3 cellular contexts compared by ENCODE assay signal in the genomic region with DNA sequence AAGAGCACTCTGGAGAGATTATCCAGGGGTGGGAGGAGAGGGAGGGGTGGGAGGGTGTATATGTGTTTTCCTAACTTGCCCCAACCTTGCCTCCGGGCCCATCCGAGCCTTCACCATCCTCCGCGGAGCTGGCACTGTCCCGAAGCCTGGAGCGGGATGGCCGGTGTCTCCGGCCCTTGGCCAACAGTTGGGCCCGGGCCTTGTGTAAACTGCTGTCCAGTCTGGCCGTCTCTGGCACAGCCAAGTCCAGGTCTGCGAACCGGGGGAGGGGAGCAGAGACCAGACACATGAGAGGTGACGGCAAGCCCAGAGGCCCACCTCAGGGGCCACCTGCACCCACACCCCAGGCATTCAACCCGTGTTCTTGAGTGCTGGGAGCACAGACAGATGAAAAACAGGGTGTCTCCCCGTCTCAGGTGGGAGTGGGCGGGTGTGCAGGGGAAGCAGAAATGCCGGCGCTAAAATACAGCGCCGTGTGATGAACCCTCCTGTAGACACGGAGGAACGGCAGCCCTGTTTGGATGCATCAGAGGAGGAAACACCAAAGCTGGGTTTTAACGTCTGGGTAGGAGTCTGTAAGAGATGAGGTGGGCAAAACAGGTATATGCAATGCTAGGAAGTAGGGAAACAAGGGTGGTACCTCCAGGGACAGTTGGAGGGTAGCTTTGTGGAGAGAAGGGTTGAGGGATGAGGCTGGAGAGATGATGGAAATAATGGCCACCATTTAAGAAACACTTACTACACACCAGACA.
TF ChIP-seq lines count a peak whose summit lies in the region.

No MANE protein-coding gene starts in this region.

TF ChIP-seq in SK-N-SH treated with all-trans-retinoic acid at 6 μM for 48 hours, 23 proteins besides CTCF, POLR2A, EP300 and RAD21:
- TF ChIP-seq, protein P1, sequence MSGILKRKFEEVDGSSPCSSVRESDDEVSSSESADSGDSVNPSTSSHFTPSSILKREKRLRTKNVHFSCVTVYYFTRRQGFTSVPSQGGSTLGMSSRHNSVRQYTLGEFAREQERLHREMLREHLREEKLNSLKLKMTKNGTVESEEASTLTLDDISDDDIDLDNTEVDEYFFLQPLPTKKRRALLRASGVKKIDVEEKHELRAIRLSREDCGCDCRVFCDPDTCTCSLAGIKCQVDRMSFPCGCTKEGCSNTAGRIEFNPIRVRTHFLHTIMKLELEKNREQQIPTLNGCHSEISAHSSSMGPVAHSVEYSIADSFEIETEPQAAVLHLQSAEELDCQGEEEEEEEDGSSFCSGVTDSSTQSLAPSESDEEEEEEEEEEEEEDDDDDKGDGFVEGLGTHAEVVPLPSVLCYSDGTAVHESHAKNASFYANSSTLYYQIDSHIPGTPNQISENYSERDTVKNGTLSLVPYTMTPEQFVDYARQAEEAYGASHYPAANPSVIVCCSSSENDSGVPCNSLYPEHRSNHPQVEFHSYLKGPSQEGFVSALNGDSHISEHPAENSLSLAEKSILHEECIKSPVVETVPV (CRISPR knock-in tag; IDR thresholded peaks at IDR 0.05), result no peak
- peak; percentile 77; the same call in 1 of the 2 replicates for TF ChIP-seq ZFP3 (CRISPR knock-in tag; IDR thresholded peaks at IDR 0.05)

TF ChIP-seq in SK-N-SH, 30 proteins besides CTCF, POLR2A, EP300 and RAD21:
- TF ChIP-seq YY1 (IDR thresholded peaks at IDR 0.05; ENCODE audit: low read depth) (no peak), SIN3A (IDR thresholded peaks at IDR 0.05; ENCODE audit: borderline replicate concordance, low read depth, low read length) (no peak), EZH2phosphoT487 (IDR thresholded peaks at IDR 0.05; ENCODE audit: borderline replicate concordance, low read depth) (no peak), CHD2 (IDR thresholded peaks at IDR 0.05; ENCODE audit: low read length, partially characterized antibody) (no peak), TEAD4 (IDR thresholded peaks at IDR 0.05; ENCODE audit: borderline replicate concordance, insufficient read depth) (no peak), NRF1 (IDR thresholded peaks at IDR 0.05; ENCODE audit: low read depth, low read length) (no peak), RXRA (IDR thresholded peaks at IDR 0.05; ENCODE audit: borderline replicate concordance, low read depth) (no peak), JUND (IDR thresholded peaks at IDR 0.05) (no peak), GATA2 (CRISPR knock-in tag; IDR thresholded peaks at IDR 0.05) (no peak)
- TF ChIP-seq, protein P2, sequence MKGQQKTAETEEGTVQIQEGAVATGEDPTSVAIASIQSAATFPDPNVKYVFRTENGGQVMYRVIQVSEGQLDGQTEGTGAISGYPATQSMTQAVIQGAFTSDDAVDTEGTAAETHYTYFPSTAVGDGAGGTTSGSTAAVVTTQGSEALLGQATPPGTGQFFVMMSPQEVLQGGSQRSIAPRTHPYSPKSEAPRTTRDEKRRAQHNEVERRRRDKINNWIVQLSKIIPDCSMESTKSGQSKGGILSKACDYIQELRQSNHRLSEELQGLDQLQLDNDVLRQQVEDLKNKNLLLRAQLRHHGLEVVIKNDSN (IDR thresholded peaks at IDR 0.05; ENCODE audit: borderline replicate concordance, low read depth), result no peak
TF ChIP-seq in SK-N-SH: peak in this region for 0.

TF ChIP-seq in HepG2, 621 proteins besides CTCF, POLR2A, EP300 and RAD21:
- TF ChIP-seq, protein P3, sequence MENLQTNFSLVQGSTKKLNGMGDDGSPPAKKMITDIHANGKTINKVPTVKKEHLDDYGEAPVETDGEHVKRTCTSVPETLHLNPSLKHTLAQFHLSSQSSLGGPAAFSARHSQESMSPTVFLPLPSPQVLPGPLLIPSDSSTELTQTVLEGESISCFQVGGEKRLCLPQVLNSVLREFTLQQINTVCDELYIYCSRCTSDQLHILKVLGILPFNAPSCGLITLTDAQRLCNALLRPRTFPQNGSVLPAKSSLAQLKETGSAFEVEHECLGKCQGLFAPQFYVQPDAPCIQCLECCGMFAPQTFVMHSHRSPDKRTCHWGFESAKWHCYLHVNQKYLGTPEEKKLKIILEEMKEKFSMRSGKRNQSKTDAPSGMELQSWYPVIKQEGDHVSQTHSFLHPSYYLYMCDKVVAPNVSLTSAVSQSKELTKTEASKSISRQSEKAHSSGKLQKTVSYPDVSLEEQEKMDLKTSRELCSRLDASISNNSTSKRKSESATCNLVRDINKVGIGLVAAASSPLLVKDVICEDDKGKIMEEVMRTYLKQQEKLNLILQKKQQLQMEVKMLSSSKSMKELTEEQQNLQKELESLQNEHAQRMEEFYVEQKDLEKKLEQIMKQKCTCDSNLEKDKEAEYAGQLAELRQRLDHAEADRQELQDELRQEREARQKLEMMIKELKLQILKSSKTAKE (CRISPR knock-in tag; IDR thresholded peaks at IDR 0.05; ENCODE audit: borderline replicate concordance), result 0 out of 2 replicates have a peak, but pooled peaks have one; percentile 23
- TF ChIP-seq, protein P4, sequence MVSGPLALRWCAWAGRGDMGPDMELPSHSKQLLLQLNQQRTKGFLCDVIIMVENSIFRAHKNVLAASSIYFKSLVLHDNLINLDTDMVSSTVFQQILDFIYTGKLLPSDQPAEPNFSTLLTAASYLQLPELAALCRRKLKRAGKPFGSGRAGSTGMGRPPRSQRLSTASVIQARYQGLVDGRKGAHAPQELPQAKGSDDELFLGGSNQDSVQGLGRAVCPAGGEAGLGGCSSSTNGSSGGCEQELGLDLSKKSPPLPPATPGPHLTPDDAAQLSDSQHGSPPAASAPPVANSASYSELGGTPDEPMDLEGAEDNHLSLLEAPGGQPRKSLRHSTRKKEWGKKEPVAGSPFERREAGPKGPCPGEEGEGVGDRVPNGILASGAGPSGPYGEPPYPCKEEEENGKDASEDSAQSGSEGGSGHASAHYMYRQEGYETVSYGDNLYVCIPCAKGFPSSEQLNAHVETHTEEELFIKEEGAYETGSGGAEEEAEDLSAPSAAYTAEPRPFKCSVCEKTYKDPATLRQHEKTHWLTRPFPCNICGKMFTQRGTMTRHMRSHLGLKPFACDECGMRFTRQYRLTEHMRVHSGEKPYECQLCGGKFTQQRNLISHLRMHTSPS (CRISPR knock-in tag; IDR thresholded peaks at IDR 0.05; ENCODE audit: low read depth), result 0 out of 2 replicates have a peak, but pooled peaks have one; percentile 16
- no peak for TF ChIP-seq NFYC (CRISPR knock-in tag; IDR thresholded peaks at IDR 0.05)
- TF ChIP-seq GTF2F1 (IDR thresholded peaks at IDR 0.05; ENCODE audit: low read length), result no peak
- no peak for TF ChIP-seq JARID2 (CRISPR knock-in tag; IDR thresholded peaks at IDR 0.05; ENCODE audit: insufficient replicate concordance)
- TF ChIP-seq, protein P5, sequence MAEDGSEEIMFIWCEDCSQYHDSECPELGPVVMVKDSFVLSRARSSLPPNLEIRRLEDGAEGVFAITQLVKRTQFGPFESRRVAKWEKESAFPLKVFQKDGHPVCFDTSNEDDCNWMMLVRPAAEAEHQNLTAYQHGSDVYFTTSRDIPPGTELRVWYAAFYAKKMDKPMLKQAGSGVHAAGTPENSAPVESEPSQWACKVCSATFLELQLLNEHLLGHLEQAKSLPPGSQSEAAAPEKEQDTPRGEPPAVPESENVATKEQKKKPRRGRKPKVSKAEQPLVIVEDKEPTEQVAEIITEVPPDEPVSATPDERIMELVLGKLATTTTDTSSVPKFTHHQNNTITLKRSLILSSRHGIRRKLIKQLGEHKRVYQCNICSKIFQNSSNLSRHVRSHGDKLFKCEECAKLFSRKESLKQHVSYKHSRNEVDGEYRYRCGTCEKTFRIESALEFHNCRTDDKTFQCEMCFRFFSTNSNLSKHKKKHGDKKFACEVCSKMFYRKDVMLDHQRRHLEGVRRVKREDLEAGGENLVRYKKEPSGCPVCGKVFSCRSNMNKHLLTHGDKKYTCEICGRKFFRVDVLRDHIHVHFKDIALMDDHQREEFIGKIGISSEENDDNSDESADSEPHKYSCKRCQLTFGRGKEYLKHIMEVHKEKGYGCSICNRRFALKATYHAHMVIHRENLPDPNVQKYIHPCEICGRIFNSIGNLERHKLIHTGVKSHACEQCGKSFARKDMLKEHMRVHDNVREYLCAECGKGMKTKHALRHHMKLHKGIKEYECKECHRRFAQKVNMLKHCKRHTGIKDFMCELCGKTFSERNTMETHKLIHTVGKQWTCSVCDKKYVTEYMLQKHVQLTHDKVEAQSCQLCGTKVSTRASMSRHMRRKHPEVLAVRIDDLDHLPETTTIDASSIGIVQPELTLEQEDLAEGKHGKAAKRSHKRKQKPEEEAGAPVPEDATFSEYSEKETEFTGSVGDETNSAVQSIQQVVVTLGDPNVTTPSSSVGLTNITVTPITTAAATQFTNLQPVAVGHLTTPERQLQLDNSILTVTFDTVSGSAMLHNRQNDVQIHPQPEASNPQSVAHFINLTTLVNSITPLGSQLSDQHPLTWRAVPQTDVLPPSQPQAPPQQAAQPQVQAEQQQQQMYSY (CRISPR knock-in tag; IDR thresholded peaks at IDR 0.05), result no peak
- TF ChIP-seq ZNF777 (CRISPR knock-in tag; IDR thresholded peaks at IDR 0.05), result no peak
- no peak for TF ChIP-seq NFATC3 (CRISPR knock-in tag; IDR thresholded peaks at IDR 0.05)
- TF ChIP-seq FOXA1 (IDR thresholded peaks at IDR 0.05), result no peak
- TF ChIP-seq FOXA1 (CRISPR knock-in tag; IDR thresholded peaks at IDR 0.05), result peak; percentile 16; the same call in 1 of the 2 replicates
- no peak for TF ChIP-seq ZNF7 (CRISPR knock-in tag; IDR thresholded peaks at IDR 0.05)
- no peak for TF ChIP-seq CREM (IDR thresholded peaks at IDR 0.05)
- TF ChIP-seq CREM (CRISPR knock-in tag; IDR thresholded peaks at IDR 0.05), result no peak
- TF ChIP-seq ZNF343 (CRISPR knock-in tag; IDR thresholded peaks at IDR 0.05), result no peak
- no peak for TF ChIP-seq SRY (CRISPR knock-in tag; IDR thresholded peaks at IDR 0.05)
- no peak for TF ChIP-seq ZNF549 (CRISPR knock-in tag; IDR thresholded peaks at IDR 0.05)
- TF ChIP-seq, protein P6, sequence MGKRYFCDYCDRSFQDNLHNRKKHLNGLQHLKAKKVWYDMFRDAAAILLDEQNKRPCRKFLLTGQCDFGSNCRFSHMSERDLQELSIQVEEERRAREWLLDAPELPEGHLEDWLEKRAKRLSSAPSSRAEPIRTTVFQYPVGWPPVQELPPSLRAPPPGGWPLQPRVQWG (CRISPR knock-in tag; IDR thresholded peaks at IDR 0.05; ENCODE audit: borderline replicate concordance, low read depth), result no peak
- TF ChIP-seq KMT2A (CRISPR knock-in tag; IDR thresholded peaks at IDR 0.05), result no peak
- TF ChIP-seq, protein P7, sequence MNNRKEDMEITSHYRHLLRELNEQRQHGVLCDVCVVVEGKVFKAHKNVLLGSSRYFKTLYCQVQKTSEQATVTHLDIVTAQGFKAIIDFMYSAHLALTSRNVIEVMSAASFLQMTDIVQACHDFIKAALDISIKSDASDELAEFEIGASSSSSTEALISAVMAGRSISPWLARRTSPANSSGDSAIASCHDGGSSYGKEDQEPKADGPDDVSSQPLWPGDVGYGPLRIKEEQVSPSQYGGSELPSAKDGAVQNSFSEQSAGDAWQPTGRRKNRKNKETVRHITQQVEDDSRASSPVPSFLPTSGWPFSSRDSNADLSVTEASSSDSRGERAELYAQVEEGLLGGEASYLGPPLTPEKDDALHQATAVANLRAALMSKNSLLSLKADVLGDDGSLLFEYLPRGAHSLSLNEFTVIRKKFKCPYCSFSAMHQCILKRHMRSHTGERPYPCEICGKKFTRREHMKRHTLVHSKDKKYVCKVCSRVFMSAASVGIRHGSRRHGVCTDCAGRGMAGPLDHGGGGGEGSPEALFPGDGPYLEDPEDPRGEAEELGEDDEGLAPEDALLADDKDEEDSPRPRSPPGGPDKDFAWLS (CRISPR knock-in tag; IDR thresholded peaks at IDR 0.05; ENCODE audit: borderline replicate concordance), result no peak
- TF ChIP-seq, protein P8, sequence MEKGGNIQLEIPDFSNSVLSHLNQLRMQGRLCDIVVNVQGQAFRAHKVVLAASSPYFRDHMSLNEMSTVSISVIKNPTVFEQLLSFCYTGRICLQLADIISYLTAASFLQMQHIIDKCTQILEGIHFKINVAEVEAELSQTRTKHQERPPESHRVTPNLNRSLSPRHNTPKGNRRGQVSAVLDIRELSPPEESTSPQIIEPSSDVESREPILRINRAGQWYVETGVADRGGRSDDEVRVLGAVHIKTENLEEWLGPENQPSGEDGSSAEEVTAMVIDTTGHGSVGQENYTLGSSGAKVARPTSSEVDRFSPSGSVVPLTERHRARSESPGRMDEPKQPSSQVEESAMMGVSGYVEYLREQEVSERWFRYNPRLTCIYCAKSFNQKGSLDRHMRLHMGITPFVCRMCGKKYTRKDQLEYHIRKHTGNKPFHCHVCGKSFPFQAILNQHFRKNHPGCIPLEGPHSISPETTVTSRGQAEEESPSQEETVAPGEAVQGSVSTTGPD (CRISPR knock-in tag; IDR thresholded peaks at IDR 0.05), result no peak
